Comparison of ENCODE assay signal across 11 cellular contexts in genomic region chr11:8082391-8083087, GRCh38. TPM values are rescaled to one million over a fixed set of nuclear protein-coding genes. Genes with fewer than 3 reads are reported as not detected.
DNase-seq lines count a peak whose midpoint lies in the region; TF ChIP-seq lines count a peak whose summit lies in the region.
"Had no signal": no experiment of that assay in that cellular context is flagged by ENCODE, and none has a peak within 500 bp of the region (broad histone marks: within the 10 kb centered on the region; RNA-seq: fewer than 3 reads in every experiment).

No MANE protein-coding gene starts in this region.

- no peak for TF ChIP-seq POLR2A in tibial nerve (IDR thresholded peaks at IDR 0.05)

- H3K4me2 ChIP-seq in BLaER1 treated with 17β-estradiol and CSF1 and Interleukin-3, amounts not matched to agents 10 nM and 100 nM: peak overlapping the region in 8 of 11 experiments; percentile 79 to 86 (median 82); a peak in 16 of 22 replicates

- no peak overlapping the region for H3K27ac ChIP-seq in BLaER1 treated with 17β-estradiol and CSF1 and Interleukin-3, amounts not matched to agents 10 nM and 100 nM
- H3K27ac ChIP-seq in tibial nerve: no peak overlapping the region

- no peaks in the 10 kb centered on the region for H3K9me3 ChIP-seq in BLaER1 treated with 17β-estradiol and CSF1 and Interleukin-3, amounts not matched to agents 10 nM and 100 nM (replicated peaks in 1 of 11)
- no peaks in the 10 kb centered on the region for H3K9me3 ChIP-seq in tibial nerve

- H3K4me3 Mint-ChIP-seq in nephron: peak overlapping the region; percentile 81 to 91 (median 91)

- TF ChIP-seq CTCF in LNCaP clone FGC (IDR thresholded peaks at IDR 0.05; ENCODE audit: control insufficient read depth, extremely low read depth, insufficient read depth) (no peak), nephron (IDR thresholded peaks at IDR 0.05; ENCODE audit: unreplicated experiment in 3 of 3) (no peak), tibial nerve (IDR thresholded peaks at IDR 0.05) (no peak)

- H3K9ac ChIP-seq in BLaER1 treated with 17β-estradiol and CSF1 and Interleukin-3, amounts not matched to agents 10 nM and 100 nM: no peak overlapping the region; a peak in 1 of 22 replicates

- peak overlapping the region; percentile 62 to 84 (median 77) for H3K27ac Mint-ChIP-seq in nephron

- H3K9me3 Mint-ChIP-seq in nephron: no peaks in the 10 kb centered on the region

- peaks cover 20% of the 10 kb centered on the region for H3K27me3 Mint-ChIP-seq in nephron (ENCODE audit: low read depth)

- TF ChIP-seq EP300 in tibial nerve (IDR thresholded peaks at IDR 0.05): no peak

- H3K36me3 Mint-ChIP-seq in nephron (ENCODE audit: low read depth): no peaks in the 10 kb centered on the region

- peaks cover 0 to 38% (median 0%) of the 10 kb centered on the region in 11 experiments; a peak in 8 of 22 replicates for H4K20me1 ChIP-seq in BLaER1 treated with 17β-estradiol and CSF1 and Interleukin-3, amounts not matched to agents 10 nM and 100 nM

- peak overlapping the region in 4 of 10 experiments; percentile 61 to 65 (median 62); a peak in 6 of 20 replicates for H3K4me3 ChIP-seq in BLaER1 treated with 17β-estradiol and CSF1 and Interleukin-3, amounts not matched to agents 10 nM and 100 nM
- H3K4me3 ChIP-seq in LNCaP clone FGC (ENCODE audit: low read depth, low read length) (peak overlapping the region; percentile 73), tibial nerve (no peak overlapping the region)

- H3K4me1 ChIP-seq in BLaER1 treated with 17β-estradiol and CSF1 and Interleukin-3, amounts not matched to agents 10 nM and 100 nM: peaks cover 0 to 70% (median 62%) of the 10 kb centered on the region in 10 experiments; a peak in 15 of 20 replicates
- peaks cover 0 to 42% (median 3%) of the 10 kb centered on the region in 4 donors for H3K4me1 ChIP-seq in tibial nerve

- peaks cover 0 to 7% (median 0%) of the 10 kb centered on the region in 11 experiments; a peak in 2 of 22 replicates for H3K27me3 ChIP-seq in BLaER1 treated with 17β-estradiol and CSF1 and Interleukin-3, amounts not matched to agents 10 nM and 100 nM
- H3K27me3 ChIP-seq in tibial nerve: no peaks in the 10 kb centered on the region

- H3K4me1 Mint-ChIP-seq in nephron: peaks cover 54% of the 10 kb centered on the region

- DNase-seq in LNCaP clone FGC (ENCODE audit: low read depth) (no peak), cerebellar cortex (ENCODE audit: low spot score) (peak; percentile 45), tibial nerve (ENCODE audit: low spot score in 2 of 2) (no peak), HUDEP-2 (lab: John Stamatoyannopoulos, UW; ENCODE audit: unreplicated experiment in 76 of 76) (no peak), SKM-1 (lab: John Stamatoyannopoulos, UW; ENCODE audit: unreplicated experiment) (no peak), dermis blood vessel endothelial cell (no peak)
- DNase-seq: activated CD4-positive, alpha-beta T cell treated with anti-CD3 and anti-CD28 coated beads, Interleukin-2, amount 50 U/mL, for 4 hours; KG1; OCI-M1 had no signal

- WGBS in tibial nerve, 2 donors: 80 to 94% methylated on average over 15 of the region's 15 CpGs

- H3K36me3 ChIP-seq in BLaER1 treated with 17β-estradiol and CSF1 and Interleukin-3, amounts not matched to agents 10 nM and 100 nM: no peaks in the 10 kb centered on the region
- H3K36me3 ChIP-seq in tibial nerve: no peaks in the 10 kb centered on the region

RNA-seq across cellular contexts. Expression of gene TUB, which starts 1.5 kb away (rescaled TPM):
- total RNA-seq in tibial nerve: 10 to 100 TPM in 3 of 4 donors, 1 to 10 TPM in 1; 9.3 to 14.5 (median 12.5) TPM
- total RNA-seq in dermis blood vessel endothelial cell: 1.4 and 1.6 TPM in 2 replicates
